In genomic region chr19:48779636-48780035, GRCh38 we compare ENCODE assay signal across 18 cellular contexts. TPM values are rescaled to one million over a fixed set of nuclear protein-coding genes. Genes with fewer than 3 reads are reported as not detected.
"Had no signal": no experiment of that assay in that cellular context is flagged by ENCODE, and none has a peak within 500 bp of the region (broad histone marks: within the 10 kb centered on the region; RNA-seq: fewer than 3 reads in every experiment).

No MANE protein-coding gene starts in this region.

- H3K27me3 Mint-ChIP-seq: activated naive CD8-positive, alpha-beta T cell had no signal

- H3K27ac ChIP-seq: colonic mucosa, esophagus muscularis mucosa, tibial artery had no signal

- ATAC-seq: mucosa of descending colon, natural killer cell had no signal

- H3K36me3 ChIP-seq: colonic mucosa, esophagus muscularis mucosa, left ventricle myocardium inferior, tibial artery had no signal

- H3K27me3 ChIP-seq: colonic mucosa, esophagus muscularis mucosa, tibial artery had no signal

- H3K4me1 ChIP-seq: colonic mucosa had no signal

- FAIRE-seq: kidney, urothelium cell line had no signal

- H3K27ac Mint-ChIP-seq: activated naive CD8-positive, alpha-beta T cell; activated T-cell treated with anti-CD3 and anti-CD28 coated beads, Interleukin-2, amount 50 U/mL, for 24 hours; natural killer cell had no signal

- H3K36me3 Mint-ChIP-seq: activated naive CD8-positive, alpha-beta T cell; natural killer cell had no signal

- H3K4me3 Mint-ChIP-seq: activated naive CD8-positive, alpha-beta T cell; activated T-cell treated with anti-CD3 and anti-CD28 coated beads, Interleukin-2, amount 50 U/mL, for 24 hours; natural killer cell had no signal

- H3K9me3 ChIP-seq: colonic mucosa, esophagus muscularis mucosa, left ventricle myocardium inferior, mucosa of descending colon, tibial artery had no signal

- H3K9me3 Mint-ChIP-seq: activated T-cell treated with anti-CD3 and anti-CD28 coated beads, Interleukin-2, amount 50 U/mL, for 24 hours; natural killer cell had no signal

- H3K4me3 ChIP-seq: colonic mucosa, esophagus muscularis mucosa, left ventricle myocardium inferior, mucosa of descending colon, tibial artery had no signal

- DNase-seq: activated CD4-positive, alpha-beta T cell treated with anti-CD3 and anti-CD28 coated beads, Interleukin-2, amount 50 U/mL, for 48 hours; activated CD4-positive, CD25-positive, alpha-beta regulatory T cell treated with anti-CD3 and anti-CD28 coated beads, Interleukin-2, amount 50 U/mL, for 72 hours; activated effector memory CD4-positive, alpha-beta T cell treated with Interleukin-2 at 50 U/mL for 16 hours; activated T-cell treated with anti-CD3 and anti-CD28 coated beads, Interleukin-2, amount 50 U/mL, for 24 hours; amniotic stem cell; central memory CD4-positive, alpha-beta T cell; colonic mucosa; effector CD4-positive, alpha-beta T cell; hippocampal formation; kidney; left ventricle myocardium inferior; mucosa of descending colon; natural killer cell; posterior cingulate gyrus; tibial artery had no signal

RNA-seq across cellular contexts. Expression of gene FGF21, which starts 24.3 kb away (rescaled TPM):
- total RNA-seq: colonic mucosa, esophagus muscularis mucosa, kidney, left ventricle myocardium inferior, mucosa of descending colon, natural killer cell had no signal

RNA-seq across cellular contexts. Expression of gene IZUMO1, which starts 32.9 kb away (rescaled TPM):
- total RNA-seq: colonic mucosa, esophagus muscularis mucosa, mucosa of descending colon, natural killer cell had no signal

RNA-seq across cellular contexts. Expression of gene RASIP1, which starts 39.2 kb away (rescaled TPM):
- total RNA-seq: natural killer cell had no signal
